ENCODE assay signal across 10 cellular contexts in the genomic region with DNA sequence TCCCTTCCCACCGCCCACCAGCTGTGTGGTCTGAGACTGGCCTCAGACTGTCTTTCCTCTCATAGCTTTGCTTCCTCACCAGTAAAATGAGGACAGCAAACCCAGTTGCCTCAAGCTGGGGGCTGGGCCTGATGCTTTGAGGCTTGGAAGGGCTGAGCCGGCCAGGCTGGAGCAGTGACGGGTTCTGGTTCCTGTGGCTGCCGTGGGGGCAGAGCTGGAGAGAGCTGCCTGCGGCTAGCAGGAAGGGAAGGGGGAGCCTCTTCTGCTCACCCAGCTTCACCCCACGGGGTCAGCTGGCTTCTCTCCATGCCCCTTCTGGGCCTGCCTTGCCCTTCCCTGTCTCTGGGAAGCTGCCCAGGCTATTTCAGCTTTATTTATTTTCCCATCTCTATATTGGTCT. TPM values are rescaled to one million over a fixed set of nuclear protein-coding genes. Genes with fewer than 3 reads are reported as not detected.
DNase-seq lines count a peak whose midpoint lies in the region; ATAC-seq, FAIRE-seq and TF ChIP-seq lines count a peak whose summit lies in the region.
"Had no signal": no experiment of that assay in that cellular context is flagged by ENCODE, and none has a peak within 500 bp of the region (broad histone marks: within the 10 kb centered on the region; RNA-seq: fewer than 3 reads in every experiment).

No MANE protein-coding gene starts in this region.

- H3K4ac ChIP-seq in mesenchymal stem cell (ENCODE audit: low read depth in 1 of 2, low read length in 2 of 2): no peak overlapping the region

- H3K9me3 ChIP-seq in astrocyte (ENCODE audit: insufficient read depth, low read depth, low read length) (no peaks in the 10 kb centered on the region), mesenchymal stem cell (ENCODE audit: control insufficient read depth, low read length) (no peaks in the 10 kb centered on the region), upper lobe of left lung (no peaks in the 10 kb centered on the region)
- H3K9me3 ChIP-seq: SJSA1 had no signal

- no peak overlapping the region for H2BK12ac ChIP-seq in mesenchymal stem cell (ENCODE audit: low read length in 2 of 2)

- peak in 1 of 2 donors; percentile 13 for ATAC-seq in upper lobe of left lung (ENCODE audit: low FRiP score in 2 of 2)
- ATAC-seq in HG02642 (IDR thresholded peaks at IDR 0.05; ENCODE audit: poor library complexity, unreplicated experiment): no peak
- no peak for ATAC-seq in GM18858 (IDR thresholded peaks at IDR 0.05; ENCODE audit: unreplicated experiment)
- ATAC-seq: HCT116 had no signal

- no peak overlapping the region for H4K8ac ChIP-seq in mesenchymal stem cell (ENCODE audit: low read length)

- FAIRE-seq in astrocyte (lab: Jason Lieb, UNC): no peak

- peaks cover 87% of the 10 kb centered on the region for H3K79me2 ChIP-seq in astrocyte (ENCODE audit: insufficient read depth, low read length)

- no peak for TF ChIP-seq CTCF in astrocyte (IDR thresholded peaks at IDR 0.05; ENCODE audit: insufficient read depth, low read depth, low read length)
- no peak for TF ChIP-seq CTCF in upper lobe of left lung (IDR thresholded peaks at IDR 0.05)

- H3K27ac ChIP-seq in astrocyte (ENCODE audit: low read depth, low read length) (no peak overlapping the region), mesenchymal stem cell (ENCODE audit: low read length, poor library complexity, severe bottlenecking) (peak overlapping the region; percentile 32), upper lobe of left lung (peak overlapping the region; percentile 64 to 79 (median 72))
- H3K27ac ChIP-seq: SJSA1 had no signal

- H2BK120ac ChIP-seq in mesenchymal stem cell (ENCODE audit: low read depth, low read length): no peak overlapping the region

- no peak overlapping the region for H2AK5ac ChIP-seq in mesenchymal stem cell (ENCODE audit: low read length, severe bottlenecking)

- peaks cover 90% of the 10 kb centered on the region for H3K36me3 Mint-ChIP-seq in activated T-cell treated with anti-CD3 and anti-CD28 coated beads, Interleukin-2, amount 50 U/mL, for 24 hours (ENCODE audit: low read depth)
- peaks cover 11% of the 10 kb centered on the region for H3K36me3 Mint-ChIP-seq in astrocyte (ENCODE audit: low read depth, unreplicated experiment)

- H4K20me1 ChIP-seq in astrocyte (ENCODE audit: insufficient read depth, low read length): peaks cover 95% of the 10 kb centered on the region

- peaks cover 89% of the 10 kb centered on the region for H3K4me1 Mint-ChIP-seq in activated T-cell treated with anti-CD3 and anti-CD28 coated beads, Interleukin-2, amount 50 U/mL, for 24 hours (ENCODE audit: low read depth)
- H3K4me1 Mint-ChIP-seq in astrocyte (ENCODE audit: low read depth, unreplicated experiment): peaks cover 43% of the 10 kb centered on the region

- H3K14ac ChIP-seq in mesenchymal stem cell (ENCODE audit: low read length in 2 of 2): no peak overlapping the region

- H3K79me1 ChIP-seq in mesenchymal stem cell (replicated peaks; ENCODE audit: low read length, poor library complexity, severe bottlenecking): peaks cover 12% of the 10 kb centered on the region

- peak overlapping the region; percentile 50 for H3K27ac Mint-ChIP-seq in activated T-cell treated with anti-CD3 and anti-CD28 coated beads, Interleukin-2, amount 50 U/mL, for 24 hours
- H3K27ac Mint-ChIP-seq in astrocyte (ENCODE audit: unreplicated experiment): no peak overlapping the region

- H3K9ac ChIP-seq in astrocyte (ENCODE audit: low read length): peak overlapping the region; percentile 3
- H3K9ac ChIP-seq in mesenchymal stem cell (ENCODE audit: low read length): peak overlapping the region; percentile 36

- no peak for TF ChIP-seq EP300 in upper lobe of left lung (IDR thresholded peaks at IDR 0.05)

- H2AFZ ChIP-seq in astrocyte (ENCODE audit: low read depth, low read length) (no peak overlapping the region), mesenchymal stem cell (ENCODE audit: low read depth, low read length) (no peak overlapping the region)

- no peak overlapping the region for H3K4me3 Mint-ChIP-seq in activated T-cell treated with anti-CD3 and anti-CD28 coated beads, Interleukin-2, amount 50 U/mL, for 24 hours
- no peak overlapping the region for H3K4me3 Mint-ChIP-seq in astrocyte (ENCODE audit: unreplicated experiment)

- DNase-seq in activated T-cell treated with anti-CD3 and anti-CD28 coated beads, Interleukin-2, amount 50 U/mL, for 24 hours: peak; percentile 62
- DNase-seq in activated T-cell treated with anti-CD3 and anti-CD28 coated beads for 4 hours (no peak), astrocyte (ENCODE audit: low read depth) (peak; percentile 36), mesenchymal stem cell (peak; percentile 54), upper lobe of left lung (no peak), GM19240 (ENCODE audit: insufficient read length, low spot score) (no peak)

- no peak overlapping the region for H4K91ac ChIP-seq in mesenchymal stem cell (ENCODE audit: low read length)

- no peak overlapping the region for H3K4me3 ChIP-seq in astrocyte (ENCODE audit: insufficient read depth, low read depth, low read length)
- H3K4me3 ChIP-seq in mesenchymal stem cell (ENCODE audit: insufficient read depth in 1 of 2, low read depth in 1 of 2, low read length in 2 of 2): no peak overlapping the region
- no peak overlapping the region for H3K4me3 ChIP-seq in upper lobe of left lung
- H3K4me3 ChIP-seq: SJSA1 had no signal

- no peak overlapping the region for H3K4me2 ChIP-seq in astrocyte (ENCODE audit: low read length)
- H3K4me2 ChIP-seq in mesenchymal stem cell (ENCODE audit: low read length, poor library complexity, severe bottlenecking): no peak overlapping the region

- peaks cover 46% of the 10 kb centered on the region for H3K36me3 ChIP-seq in astrocyte (ENCODE audit: insufficient read depth, low read length)
- H3K36me3 ChIP-seq in mesenchymal stem cell (ENCODE audit: control insufficient read depth in 1 of 2, insufficient read depth in 2 of 2, low read depth in 1 of 2, low read length in 2 of 2): peaks cover 76 to 98% of the 10 kb centered on the region in 2 experiments
- H3K36me3 ChIP-seq in upper lobe of left lung: peaks cover 12 to 85% (median 49%) of the 10 kb centered on the region in 4 donors

- peaks cover 29% of the 10 kb centered on the region for H3K4me1 ChIP-seq in astrocyte (ENCODE audit: insufficient read depth, low read length)
- peaks cover 50% of the 10 kb centered on the region for H3K4me1 ChIP-seq in mesenchymal stem cell (ENCODE audit: control insufficient read depth, insufficient read depth, low read depth, low read length)
- peaks cover 53 to 74% (median 59%) of the 10 kb centered on the region in 4 donors for H3K4me1 ChIP-seq in upper lobe of left lung
- H3K4me1 ChIP-seq: SJSA1 had no signal

- no peak overlapping the region for H2BK15ac ChIP-seq in mesenchymal stem cell (ENCODE audit: low read depth, poor library complexity, severe bottlenecking)

- 74% methylated on average over 6 of the region's 6 CpGs for WGBS in mesenchymal stem cell
- WGBS in upper lobe of left lung, 2 donors: 31% methylated on average over 5 to 6 of the region's 6 CpGs

- no peak overlapping the region for H2BK5ac ChIP-seq in mesenchymal stem cell (ENCODE audit: low read depth, low read length, poor library complexity, severe bottlenecking)

- H3K18ac ChIP-seq in mesenchymal stem cell (ENCODE audit: low read depth in 1 of 2, low read length in 2 of 2): no peak overlapping the region

- no peaks in the 10 kb centered on the region for H3K9me3 Mint-ChIP-seq in activated T-cell treated with anti-CD3 and anti-CD28 coated beads, Interleukin-2, amount 50 U/mL, for 24 hours
- no peaks in the 10 kb centered on the region for H3K9me3 Mint-ChIP-seq in astrocyte (ENCODE audit: unreplicated experiment)

- H3K27me3 Mint-ChIP-seq in activated T-cell treated with anti-CD3 and anti-CD28 coated beads, Interleukin-2, amount 50 U/mL, for 24 hours: no peaks in the 10 kb centered on the region
- H3K27me3 Mint-ChIP-seq in astrocyte (ENCODE audit: low read depth, unreplicated experiment): no peaks in the 10 kb centered on the region

- H3K23ac ChIP-seq in mesenchymal stem cell (ENCODE audit: low read length in 2 of 2): no peak overlapping the region

- H3K27me3 ChIP-seq in astrocyte (ENCODE audit: insufficient read depth, low read length): no peaks in the 10 kb centered on the region
- no peaks in the 10 kb centered on the region for H3K27me3 ChIP-seq in mesenchymal stem cell (ENCODE audit: control insufficient read depth in 1 of 2, insufficient read depth in 1 of 2, low read length in 2 of 2)
- no peaks in the 10 kb centered on the region for H3K27me3 ChIP-seq in upper lobe of left lung
- H3K27me3 ChIP-seq: SJSA1 had no signal

- TF ChIP-seq POLR2A in upper lobe of left lung (IDR thresholded peaks at IDR 0.05): no peak

RNA-seq across cellular contexts. Expression of a gene that starts 23.8 kb away (rescaled TPM):
- total RNA-seq in astrocyte (395 and 421 TPM in 2 replicates), upper lobe of left lung (100 to 1,000 TPM in 5 of 6 donors, 10 to 100 TPM in 1; 97.9 to 168 (median 149) TPM)
- 223 TPM for polyA plus RNA-seq in mesenchymal stem cell (2013, experiment 1 of 2)
- 220 TPM for polyA plus RNA-seq in mesenchymal stem cell (2013, experiment 2 of 2)

RNA-seq across cellular contexts. Expression of a gene that starts 40.1 kb away (rescaled TPM):
- total RNA-seq in astrocyte: 954 and 1,087 TPM in 2 replicates
- 3,739 TPM for polyA plus RNA-seq in mesenchymal stem cell (2013, experiment 1 of 2)
- 3,716 TPM for polyA plus RNA-seq in mesenchymal stem cell (2013, experiment 2 of 2)
- total RNA-seq in upper lobe of left lung: 1,000 to 10,000 TPM in 4 of 6 donors, 100 to 1,000 TPM in 2; 542 to 1,288 (median 1,062) TPM

Comparison
In these comparisons a context has a peak if more than half of its experiments do, and no peak if none do; other contexts are left out.
1. DNase-seq: peak in activated T-cell treated with anti-CD3 and anti-CD28 coated beads, Interleukin-2, amount 50 U/mL, for 24 hours (single experiment), astrocyte (single experiment) and mesenchymal stem cell (single experiment); none in activated T-cell treated with anti-CD3 and anti-CD28 coated beads for 4 hours (single experiment), upper lobe of left lung (0 of 2) and GM19240 (single experiment).